Comparison of ENCODE assay signal across 11 cellular contexts in the genomic region with DNA sequence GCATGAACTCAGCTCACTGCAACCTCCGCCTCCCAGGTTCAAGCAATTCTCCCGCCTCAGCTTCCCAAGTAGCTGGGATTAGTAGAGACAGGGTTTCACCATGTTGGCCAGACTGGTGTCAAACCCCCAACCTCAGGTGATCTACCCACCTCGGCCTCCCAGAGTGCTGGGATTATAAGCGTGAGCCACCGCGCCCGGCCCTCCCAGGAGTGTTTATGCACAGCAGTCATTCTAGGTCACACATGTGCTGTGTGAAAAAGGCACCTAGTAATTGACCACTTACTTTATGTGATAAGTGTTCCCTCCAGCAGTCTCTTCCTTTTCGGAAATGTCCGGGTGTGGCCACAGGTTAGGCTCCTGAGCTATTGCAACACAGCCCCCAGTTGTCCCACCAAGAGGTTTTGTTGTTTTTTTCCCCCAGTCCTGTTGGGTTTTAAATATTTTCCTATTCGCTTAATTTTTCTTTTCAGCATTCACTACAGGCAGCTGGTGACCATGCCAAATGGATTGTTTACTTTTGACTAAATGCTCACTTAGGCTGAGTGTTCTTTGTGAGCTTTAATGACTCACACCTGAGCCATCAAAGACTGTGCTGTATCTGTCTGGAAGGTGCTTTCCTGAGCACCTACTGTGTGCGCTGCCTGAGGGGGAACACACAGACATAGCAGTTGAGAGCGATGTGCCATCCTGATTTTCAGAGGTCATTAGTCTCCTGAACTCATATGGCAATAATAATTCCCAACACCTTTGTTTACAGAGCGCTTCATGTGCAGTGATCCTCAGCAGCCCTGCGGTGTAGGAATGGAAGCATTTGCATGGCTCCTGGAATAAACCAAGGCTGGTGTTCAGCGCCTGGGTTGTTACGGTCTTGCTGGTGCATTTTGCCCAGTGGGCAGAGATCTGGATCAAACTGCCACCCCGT.
DNase-seq lines count a peak whose midpoint lies in the region; ATAC-seq, FAIRE-seq and TF ChIP-seq lines count a peak whose summit lies in the region.
"Had no signal": no experiment of that assay in that cellular context is flagged by ENCODE, and none has a peak within 500 bp of the region (broad histone marks: within the 10 kb centered on the region; RNA-seq: fewer than 3 reads in every experiment).

No MANE protein-coding gene starts in this region.

- H3K4me2 ChIP-seq in BLaER1 treated with 17β-estradiol and CSF1 and Interleukin-3, amounts not matched to agents 10 nM and 100 nM, result peak overlapping the region in 10 of 11 experiments; percentile 36 to 85 (median 72); a peak in 20 of 22 replicates

- CTCF ChIA-PET in CD8-positive, alpha-beta T cell (lab: Charles Lee), result interaction anchor here (3.2 kb wide), 1 partner anchor 22 kb away, joined by 12 read pairs; no protein-coding TSS in a partner anchor

- TF ChIP-seq CTCF in foreskin fibroblast (IDR thresholded peaks at IDR 0.05; ENCODE audit: low read depth, low read length) (no peak), D721Med (IDR thresholded peaks at IDR 0.05; ENCODE audit: insufficient read depth, missing control alignments) (no peak)
- TF ChIP-seq CTCF in CD8-positive, alpha-beta T cell (IDR thresholded peaks at IDR 0.05), result no peak

- intact Hi-C loops in CD8-positive, alpha-beta T cell (cut with DNase I, micrococcal nuclease), result no loop called here

- no peak overlapping the region for H3K4me3 ChIP-seq in BLaER1 treated with 17β-estradiol and CSF1 and Interleukin-3, amounts not matched to agents 10 nM and 100 nM
- no peak overlapping the region for H3K4me3 ChIP-seq in MG63
- H3K4me3 ChIP-seq in foreskin fibroblast (ENCODE audit: low read depth in 1 of 2, low read length in 2 of 2), result no peak overlapping the region
- H3K4me3 ChIP-seq in CD8-positive, alpha-beta T cell (ENCODE audit: low read depth, low read length), result no peak overlapping the region
- H3K4me3 ChIP-seq: K562 had no signal

- no peak for ATAC-seq in CD8-positive, alpha-beta T cell
- ATAC-seq: K562, T-cell had no signal

- H3K36me3 Mint-ChIP-seq in CD8-positive, alpha-beta T cell, result peaks cover 33% of the 10 kb centered on the region

- no peak overlapping the region for H3K4me3 Mint-ChIP-seq in CD8-positive, alpha-beta T cell
- H3K4me3 Mint-ChIP-seq: T-cell had no signal

- FAIRE-seq in D721Med (lab: Jason Lieb, UNC), result no peak
- FAIRE-seq in GM12892 (lab: Jason Lieb, UNC), result no peak
- FAIRE-seq: K562 had no signal

- no peak overlapping the region for H3K27ac Mint-ChIP-seq in CD8-positive, alpha-beta T cell
- H3K27ac Mint-ChIP-seq: T-cell had no signal

- peaks cover 29 to 58% (median 51%) of the 10 kb centered on the region in 10 experiments for H3K4me1 ChIP-seq in BLaER1 treated with 17β-estradiol and CSF1 and Interleukin-3, amounts not matched to agents 10 nM and 100 nM
- peaks cover 21% of the 10 kb centered on the region for H3K4me1 ChIP-seq in CD8-positive, alpha-beta T cell (ENCODE audit: insufficient read depth, low read length)

- H4K20me1 ChIP-seq in BLaER1 treated with 17β-estradiol and CSF1 and Interleukin-3, amounts not matched to agents 10 nM and 100 nM, result no peaks in the 10 kb centered on the region

- TF ChIP-seq POLR2A in GM12892 (IDR thresholded peaks at IDR 0.05; ENCODE audit: low read depth, low read length), result no peak

- no peak overlapping the region; a peak in 1 of 22 replicates for H3K27ac ChIP-seq in BLaER1 treated with 17β-estradiol and CSF1 and Interleukin-3, amounts not matched to agents 10 nM and 100 nM
- no peak overlapping the region for H3K27ac ChIP-seq in CD8-positive, alpha-beta T cell (ENCODE audit: low read depth, low read length)

- no peak overlapping the region for H3K9ac ChIP-seq in BLaER1 treated with 17β-estradiol and CSF1 and Interleukin-3, amounts not matched to agents 10 nM and 100 nM

- peak; percentile 19 for DNase-seq in MG63
- peak; percentile 54 for DNase-seq in RKO (ENCODE audit: low spot score)
- DNase-seq in foreskin fibroblast, result peak; percentile 32 to 63
- DNase-seq in CD8-positive, alpha-beta T cell, result no peak
- DNase-seq in D721Med (ENCODE audit: insufficient read length, low spot score), result no peak
- no peak for DNase-seq in GM12892 (ENCODE audit: insufficient read length)
- DNase-seq in NK-92 (lab: John Stamatoyannopoulos, UW; ENCODE audit: unreplicated experiment), result no peak
- DNase-seq: AML-193, T-cell had no signal

- peaks cover 0 to 9% (median 0%) of the 10 kb centered on the region in 11 experiments; a peak in 2 of 22 replicates for H3K27me3 ChIP-seq in BLaER1 treated with 17β-estradiol and CSF1 and Interleukin-3, amounts not matched to agents 10 nM and 100 nM
- H3K27me3 ChIP-seq in MG63, result no peaks in the 10 kb centered on the region
- no peaks in the 10 kb centered on the region for H3K27me3 ChIP-seq in CD8-positive, alpha-beta T cell (ENCODE audit: insufficient read depth, low read length)

- peaks cover 44% of the 10 kb centered on the region for H3K4me1 Mint-ChIP-seq in CD8-positive, alpha-beta T cell (ENCODE audit: low read depth)

- no peaks in the 10 kb centered on the region for H3K27me3 Mint-ChIP-seq in CD8-positive, alpha-beta T cell (ENCODE audit: low read depth)
- H3K27me3 Mint-ChIP-seq: T-cell had no signal

- no peaks in the 10 kb centered on the region for H3K9me3 Mint-ChIP-seq in CD8-positive, alpha-beta T cell
- H3K9me3 Mint-ChIP-seq: T-cell had no signal

- no peaks in the 10 kb centered on the region for H3K9me3 ChIP-seq in BLaER1 treated with 17β-estradiol and CSF1 and Interleukin-3, amounts not matched to agents 10 nM and 100 nM (replicated peaks in 1 of 11)
- H3K9me3 ChIP-seq in MG63, result no peaks in the 10 kb centered on the region
- no peaks in the 10 kb centered on the region for H3K9me3 ChIP-seq in CD8-positive, alpha-beta T cell (ENCODE audit: low read length)

- POLR2A ChIA-PET in CD8-positive, alpha-beta T cell (lab: Charles Lee), result interaction anchor here (0.6 kb wide), 1 partner anchor 10 kb away, joined by 3 read pairs; no protein-coding TSS in a partner anchor

- H3K36me3 ChIP-seq in BLaER1 treated with 17β-estradiol and CSF1 and Interleukin-3, amounts not matched to agents 10 nM and 100 nM, result peaks cover 0 to 4% (median 0%) of the 10 kb centered on the region in 11 experiments; a peak in 1 of 22 replicates
- no peaks in the 10 kb centered on the region for H3K36me3 ChIP-seq in MG63
- H3K36me3 ChIP-seq in CD8-positive, alpha-beta T cell (ENCODE audit: insufficient read depth, low read length), result no peaks in the 10 kb centered on the region

Comparison
In these comparisons a context has a peak if more than half of its experiments do, and no peak if none do; other contexts are left out.
1. DNase-seq: peak in MG63 (single experiment), RKO (single experiment) and foreskin fibroblast (2 of 2); none in CD8-positive, alpha-beta T cell (0 of 7), D721Med (single experiment), GM12892 (single experiment) and NK-92 (single experiment).